ENCODE assay signal across 7 cellular contexts in genomic region chr5:141960449-141961323, GRCh38. TPM values are rescaled to one million over a fixed set of nuclear protein-coding genes. Genes with fewer than 3 reads are reported as not detected.
A peak's percentile ranks its signal among the peaks of the same experiment; 100 is the strongest.
DNase-seq lines count a peak whose midpoint lies in the region; ATAC-seq, FAIRE-seq and TF ChIP-seq lines count a peak whose summit lies in the region.

No MANE protein-coding gene starts in this region.

- no peak overlapping the region for H3K4me3 ChIP-seq in retinal pigment epithelial cell (ENCODE audit: low read length)

- ATAC-seq in HG02642 (IDR thresholded peaks at IDR 0.05; ENCODE audit: poor library complexity, unreplicated experiment), result peak; percentile 94

- peak; percentile 88 for TF ChIP-seq CTCF in retinal pigment epithelial cell (conservative IDR thresholded peaks at IDR 0.05; ENCODE audit: low read depth, low read length)

- intact Hi-C loops in cardiac septum (cut with DNase I), result loop anchor here (1.0 to 2.0 kb wide), 3 partner anchors 32 to 268 kb away; no protein-coding TSS in a partner anchor

- H3K9me3 Mint-ChIP-seq in activated naive CD8-positive, alpha-beta T cell (ENCODE audit: low read depth), result no peaks in the 10 kb centered on the region

- H3K36me3 Mint-ChIP-seq in activated naive CD8-positive, alpha-beta T cell, result peaks cover 2% of the 10 kb centered on the region

- peak overlapping the region; percentile 25 for H3K4me3 Mint-ChIP-seq in activated naive CD8-positive, alpha-beta T cell

- H3K27ac Mint-ChIP-seq in activated naive CD8-positive, alpha-beta T cell, result peak overlapping the region; percentile 88

- FAIRE-seq in GM12891 (lab: Jason Lieb, UNC), result peak; percentile 90

- TF ChIP-seq POLR2A in GM12891 (IDR thresholded peaks at IDR 0.05; ENCODE audit: low read depth, low read length), result no peak

- peaks cover 39% of the 10 kb centered on the region for H3K4me1 Mint-ChIP-seq in activated naive CD8-positive, alpha-beta T cell (ENCODE audit: low read depth)

- peak; percentile 75 for DNase-seq in GM12891 (ENCODE audit: insufficient read length, low spot score)
- peak; percentile 31 for DNase-seq in NCI-H1048 (lab: John Stamatoyannopoulos, UW)
- DNase-seq in SKM-1 treated with dmso at 0.1 percent for 144 hours (lab: John Stamatoyannopoulos, UW; ENCODE audit: unreplicated experiment), result peak; percentile 96
- DNase-seq in cardiac septum (ENCODE audit: low spot score), result peak; percentile 95
- DNase-seq in retinal pigment epithelial cell (ENCODE audit: low read depth), result no peak

- H3K27me3 Mint-ChIP-seq in activated naive CD8-positive, alpha-beta T cell, result no peaks in the 10 kb centered on the region

TF ChIP-seq in GM12891, 5 proteins besides CTCF, POLR2A, EP300 and RAD21:
- no peak for TF ChIP-seq POU2F2 (IDR thresholded peaks at IDR 0.05; ENCODE audit: low read depth, low read length)
- TF ChIP-seq SPI1 (IDR thresholded peaks at IDR 0.05; ENCODE audit: low read depth, low read length), result peak; percentile 99

RNA-seq across cellular contexts. Expression of gene PCDH12, which starts 2.7 kb away (rescaled TPM):
- polyA plus RNA-seq in GM12891 (2012; ENCODE audit: low read depth, missing spikeins), result 0.04 TPM
- total RNA-seq in cardiac septum, result 4.9 TPM

RNA-seq across cellular contexts. Expression of gene RNF14, which starts 8.2 kb away (rescaled TPM):
- 20.1 TPM for polyA plus RNA-seq in GM12891 (2012; ENCODE audit: low read depth, missing spikeins)
- total RNA-seq in cardiac septum, result 104 TPM

RNA-seq across cellular contexts. Expression of gene DELE1, which starts 37.0 kb away (rescaled TPM):
- 32.8 TPM for polyA plus RNA-seq in GM12891 (2012; ENCODE audit: low read depth, missing spikeins)
- 115 TPM for total RNA-seq in cardiac septum

RNA-seq across cellular contexts. Expression of gene GNPDA1, which starts 52.1 kb away (rescaled TPM):
- polyA plus RNA-seq in GM12891 (2012; ENCODE audit: low read depth, missing spikeins), result 8.6 TPM
- total RNA-seq in cardiac septum, result 17.3 TPM
